Comparison of ENCODE assay signal across 20 cellular contexts in the genomic region with DNA sequence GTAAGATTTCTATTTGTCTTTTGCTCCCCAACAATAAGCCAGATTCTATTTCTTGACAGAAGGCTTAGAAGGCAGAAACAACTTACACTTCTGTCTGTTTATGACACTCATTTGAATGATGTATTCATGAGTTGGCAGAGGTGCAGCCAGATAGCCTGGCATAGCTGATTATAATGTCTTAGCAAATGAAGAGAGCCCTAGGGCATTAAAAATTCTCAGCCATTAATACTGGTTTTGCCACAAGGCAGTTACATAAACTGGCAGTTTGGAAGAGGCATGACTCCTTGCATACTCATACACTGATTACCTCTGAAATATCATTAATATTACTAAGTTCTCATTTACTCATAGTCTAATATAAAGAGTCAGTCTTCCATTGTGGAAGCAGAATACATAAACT.
DNase-seq lines count a peak whose midpoint lies in the region; ATAC-seq and TF ChIP-seq lines count a peak whose summit lies in the region.
"Had no signal": no experiment of that assay in that cellular context is flagged by ENCODE, and none has a peak within 500 bp of the region (broad histone marks: within the 10 kb centered on the region; RNA-seq: fewer than 3 reads in every experiment).

No MANE protein-coding gene starts in this region.

- no peaks in the 10 kb centered on the region for H3K9me2 ChIP-seq in neural cell (ENCODE audit: insufficient read depth, low read length)

- no peak for ATAC-seq in GM19023 (IDR thresholded peaks at IDR 0.05; ENCODE audit: unreplicated experiment)
- ATAC-seq: A549, GM12878, HepG2, K562, Panc1, Right ventricle myocardium inferior had no signal

- H3K36me3 ChIP-seq in mammary epithelial cell (ENCODE audit: insufficient read depth, low read length) (no peaks in the 10 kb centered on the region), neural cell (ENCODE audit: insufficient read depth, low read length) (no peaks in the 10 kb centered on the region)

- CTCF ChIA-PET in mammary epithelial cell (lab: Charles Lee; ENCODE audit: low non-redundant PET): no interaction called here

- no peak overlapping the region for H3K27ac ChIP-seq in mammary epithelial cell (ENCODE audit: insufficient read depth, low read depth, low read length)
- no peak overlapping the region for H3K27ac ChIP-seq in neural cell (ENCODE audit: low read length)
- H3K27ac ChIP-seq: A549, HL-60 had no signal

- peak; percentile 58 for TF ChIP-seq EP300 in neural cell (conservative IDR thresholded peaks at IDR 0.05; ENCODE audit: poor library complexity, severe bottlenecking)

- no peaks in the 10 kb centered on the region for H3F3A ChIP-seq in neural cell (ENCODE audit: insufficient read depth, low read length, poor library complexity, severe bottlenecking)

- no peak overlapping the region for H3K4me3 ChIP-seq in mammary epithelial cell (replicated peaks in 1 of 3; ENCODE audit: insufficient read depth in 1 of 3, low read depth in 2 of 3, low read length in 3 of 3)
- no peak overlapping the region for H3K4me3 ChIP-seq in neural cell (ENCODE audit: low read length)
- H3K4me3 ChIP-seq: A549, GM12878, K562 had no signal

- H3K27me3 ChIP-seq in mammary epithelial cell (ENCODE audit: insufficient read depth, low read length) (no peaks in the 10 kb centered on the region), neural cell (ENCODE audit: insufficient read depth, low read depth, low read length) (no peaks in the 10 kb centered on the region)

- H4K20me1 ChIP-seq in mammary epithelial cell (ENCODE audit: insufficient read depth, low read length) (no peaks in the 10 kb centered on the region), neural cell (ENCODE audit: insufficient read depth) (no peaks in the 10 kb centered on the region)

- in situ Hi-C loops in mammary epithelial cell (cut with MboI; ENCODE audit: low sequenced_read_pairs in 2 of 2): no loop called here

- peak; percentile 26 for DNase-seq in NCI-H1048 (lab: John Stamatoyannopoulos, UW)
- DNase-seq in NCI-H69 (lab: John Stamatoyannopoulos, UW): peak; percentile 11
- peak; percentile 71 for DNase-seq in mammary epithelial cell
- no peak for DNase-seq in NOMO-1 treated with DMSO at 0.1 percent for 48 hours (lab: John Stamatoyannopoulos, UW; ENCODE audit: unreplicated experiment)
- DNase-seq in COLO668 (lab: John Stamatoyannopoulos, UW; ENCODE audit: unreplicated experiment): no peak
- DNase-seq: H9, HFFc6, NCI-H1105, NCI-H2029 treated with DMSO at 0.1 percent for 48 hours, NCI-H2171, NCI-H748 treated with DMSO at 0.1 percent for 48 hours had no signal

- no peak for TF ChIP-seq RAD21 in neural cell (conservative IDR thresholded peaks at IDR 0.05)

- H3K4me1 ChIP-seq in mammary epithelial cell (ENCODE audit: insufficient read depth, low read length): no peaks in the 10 kb centered on the region
- H3K4me1 ChIP-seq: A549 had no signal

- H3K79me2 ChIP-seq in mammary epithelial cell (ENCODE audit: insufficient read depth, low read length): no peaks in the 10 kb centered on the region
- no peaks in the 10 kb centered on the region for H3K79me2 ChIP-seq in neural cell (replicated peaks; ENCODE audit: insufficient read depth, low read length)

- TF ChIP-seq CTCF in mammary epithelial cell (conservative IDR thresholded peaks at IDR 0.05 in 1 of 2, IDR thresholded peaks at IDR 0.05 in 1 of 2; ENCODE audit: extremely low read depth in 1 of 2, insufficient read depth in 1 of 2, low read depth in 1 of 2, low read length in 2 of 2): no peak
- no peak for TF ChIP-seq CTCF in neural cell (IDR thresholded peaks at IDR 0.05; ENCODE audit: poor library complexity, severe bottlenecking)

- BruUV-seq in mammary epithelial cell (replicated peaks; lab: Mats Ljungman, UMichigan): no TSS peak

- intact Hi-C loops in mammary epithelial cell (cut with micrococcal nuclease): no loop called here

- no peak overlapping the region for H3K9ac ChIP-seq in mammary epithelial cell (ENCODE audit: insufficient read depth, low read length)
- no peak overlapping the region for H3K9ac ChIP-seq in neural cell (ENCODE audit: low read length)

- dilution Hi-C loops in mammary epithelial cell (cut with HindIII; ENCODE audit: low sequenced_read_pairs): no loop called here

- H2AFZ ChIP-seq in mammary epithelial cell (ENCODE audit: low read depth, low read length) (no peak overlapping the region), neural cell (ENCODE audit: low read depth, low read length) (no peak overlapping the region)

- H3K9me3 ChIP-seq in mammary epithelial cell (replicated peaks; ENCODE audit: insufficient read depth, low read length): no peaks in the 10 kb centered on the region
- no peaks in the 10 kb centered on the region for H3K9me3 ChIP-seq in neural cell (ENCODE audit: low read length)
- H3K9me3 ChIP-seq: A549 had no signal

- H3K4me2 ChIP-seq in mammary epithelial cell (ENCODE audit: insufficient read depth, low read depth, low read length) (no peak overlapping the region), neural cell (ENCODE audit: low read length) (no peak overlapping the region)
- H3K4me2 ChIP-seq: A549 had no signal

TF ChIP-seq in neural cell, 6 proteins besides CTCF, POLR2A, EP300 and RAD21:
- TF ChIP-seq, protein P1, sequence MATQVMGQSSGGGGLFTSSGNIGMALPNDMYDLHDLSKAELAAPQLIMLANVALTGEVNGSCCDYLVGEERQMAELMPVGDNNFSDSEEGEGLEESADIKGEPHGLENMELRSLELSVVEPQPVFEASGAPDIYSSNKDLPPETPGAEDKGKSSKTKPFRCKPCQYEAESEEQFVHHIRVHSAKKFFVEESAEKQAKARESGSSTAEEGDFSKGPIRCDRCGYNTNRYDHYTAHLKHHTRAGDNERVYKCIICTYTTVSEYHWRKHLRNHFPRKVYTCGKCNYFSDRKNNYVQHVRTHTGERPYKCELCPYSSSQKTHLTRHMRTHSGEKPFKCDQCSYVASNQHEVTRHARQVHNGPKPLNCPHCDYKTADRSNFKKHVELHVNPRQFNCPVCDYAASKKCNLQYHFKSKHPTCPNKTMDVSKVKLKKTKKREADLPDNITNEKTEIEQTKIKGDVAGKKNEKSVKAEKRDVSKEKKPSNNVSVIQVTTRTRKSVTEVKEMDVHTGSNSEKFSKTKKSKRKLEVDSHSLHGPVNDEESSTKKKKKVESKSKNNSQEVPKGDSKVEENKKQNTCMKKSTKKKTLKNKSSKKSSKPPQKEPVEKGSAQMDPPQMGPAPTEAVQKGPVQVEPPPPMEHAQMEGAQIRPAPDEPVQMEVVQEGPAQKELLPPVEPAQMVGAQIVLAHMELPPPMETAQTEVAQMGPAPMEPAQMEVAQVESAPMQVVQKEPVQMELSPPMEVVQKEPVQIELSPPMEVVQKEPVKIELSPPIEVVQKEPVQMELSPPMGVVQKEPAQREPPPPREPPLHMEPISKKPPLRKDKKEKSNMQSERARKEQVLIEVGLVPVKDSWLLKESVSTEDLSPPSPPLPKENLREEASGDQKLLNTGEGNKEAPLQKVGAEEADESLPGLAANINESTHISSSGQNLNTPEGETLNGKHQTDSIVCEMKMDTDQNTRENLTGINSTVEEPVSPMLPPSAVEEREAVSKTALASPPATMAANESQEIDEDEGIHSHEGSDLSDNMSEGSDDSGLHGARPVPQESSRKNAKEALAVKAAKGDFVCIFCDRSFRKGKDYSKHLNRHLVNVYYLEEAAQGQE (IDR thresholded peaks at IDR 0.05; ENCODE audit: borderline replicate concordance): no peak
- TF ChIP-seq EZH2 (IDR thresholded peaks at IDR 0.05; ENCODE audit: borderline replicate concordance, insufficient read depth, low read length, poor library complexity, severe bottlenecking) (no peak), TAF1 (IDR thresholded peaks at IDR 0.05; ENCODE audit: low read depth) (no peak), SMC3 (conservative IDR thresholded peaks at IDR 0.05; ENCODE audit: poor library complexity) (no peak), POLR2AphosphoS5 (IDR thresholded peaks at IDR 0.05) (no peak), MXI1 (conservative IDR thresholded peaks at IDR 0.05; ENCODE audit: poor library complexity, severe bottlenecking) (no peak)

Comparison
In these comparisons a context has a peak if more than half of its experiments do, and no peak if none do; other contexts are left out.
1. DNase-seq: peak in NCI-H1048 (single experiment), NCI-H69 (single experiment) and mammary epithelial cell (single experiment); none in NOMO-1 treated with DMSO at 0.1 percent for 48 hours (single experiment) and COLO668 (single experiment).